In the genomic region with DNA sequence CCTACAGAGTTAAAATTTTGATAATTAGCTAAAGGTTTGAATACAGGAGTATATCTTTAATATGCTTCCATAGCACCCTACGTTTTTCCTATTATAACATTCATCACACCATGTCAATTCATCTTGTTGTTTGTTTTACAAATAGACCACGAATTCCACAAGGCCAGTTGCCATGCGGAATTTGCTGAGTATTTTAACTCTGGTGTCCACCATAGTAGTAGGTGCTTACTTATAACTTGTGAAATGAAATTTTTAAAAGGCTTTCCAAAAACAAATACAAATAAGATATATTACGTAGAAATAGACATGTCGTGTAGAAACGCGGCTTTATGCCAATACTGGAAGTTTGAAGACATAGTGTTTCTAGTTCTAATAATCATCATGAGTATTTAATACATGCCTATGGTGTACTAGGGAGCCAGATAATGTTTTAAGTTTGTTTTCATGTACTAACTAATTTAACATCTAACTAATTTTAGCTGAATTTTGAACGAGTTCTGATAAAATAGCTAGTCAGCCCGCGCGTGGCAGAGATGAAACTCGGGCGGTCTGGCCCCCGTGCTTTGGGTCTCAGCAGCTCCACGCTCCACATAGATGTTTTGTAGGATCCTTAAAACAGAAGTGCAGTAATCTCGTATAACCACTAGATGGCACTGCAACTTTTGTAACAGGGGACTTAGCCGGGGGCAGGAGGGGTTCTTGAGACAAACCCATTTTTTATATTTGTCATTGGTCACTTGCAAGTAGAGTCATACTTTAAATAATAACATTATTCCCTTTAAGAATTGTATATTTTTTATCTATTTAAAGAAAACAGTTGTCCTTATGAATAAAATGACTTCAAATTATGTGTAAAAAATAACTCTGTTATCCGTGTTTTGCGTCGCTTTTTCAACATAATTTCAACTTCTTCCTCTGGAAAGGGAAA, we compare ENCODE assay signal across 9 cellular contexts. TPM values are rescaled to one million over a fixed set of nuclear protein-coding genes. Genes with fewer than 3 reads are reported as not detected.
A peak's percentile ranks its signal among the peaks of the same experiment; 100 is the strongest.
DNase-seq lines count a peak whose midpoint lies in the region; ATAC-seq and TF ChIP-seq lines count a peak whose summit lies in the region.
"Had no signal": no experiment of that assay in that cellular context is flagged by ENCODE, and none has a peak within 500 bp of the region (broad histone marks: within the 10 kb centered on the region; RNA-seq: fewer than 3 reads in every experiment).

No MANE protein-coding gene starts in this region.

- no peaks in the 10 kb centered on the region for H3K27me3 ChIP-seq in CD8-positive, alpha-beta memory T cell (ENCODE audit: insufficient read depth, low read length, poor library complexity, severe bottlenecking)
- no peaks in the 10 kb centered on the region for H3K27me3 ChIP-seq in NT2/D1 (ENCODE audit: insufficient read depth, insufficient read length)
- H3K27me3 ChIP-seq in neural progenitor cell = no peaks in the 10 kb centered on the region

- no peaks in the 10 kb centered on the region for H3K9me3 ChIP-seq in CD8-positive, alpha-beta memory T cell (ENCODE audit: low read length)
- peaks cover 4% of the 10 kb centered on the region; the same call in 1 of the 2 replicates for H3K9me3 ChIP-seq in NT2/D1 (ENCODE audit: insufficient read depth, low read length)
- H3K9me3 ChIP-seq in neural progenitor cell (ENCODE audit: low read depth) = no peaks in the 10 kb centered on the region

- peak; percentile 92 for TF ChIP-seq CTCF in neural progenitor cell (IDR thresholded peaks at IDR 0.05)

- peaks cover 47 to 54% (median 54%) of the 10 kb centered on the region in 3 donors for H3K4me1 Mint-ChIP-seq in CD8-positive, alpha-beta memory T cell
- H3K4me1 Mint-ChIP-seq in neural progenitor cell = no peaks in the 10 kb centered on the region

- POLR2A ChIA-PET in CD8-positive, alpha-beta memory T cell (lab: Charles Lee) = interaction anchor here (0.6 to 2.5 kb wide), 7 partner anchors 9 to 64 kb away, joined by 3 to 15 read pairs (median 5); a partner anchor contains a TSS

- no peaks in the 10 kb centered on the region for H4K20me1 ChIP-seq in neural progenitor cell (ENCODE audit: low read depth)

- no peaks in the 10 kb centered on the region for H3F3A ChIP-seq in neural progenitor cell (ENCODE audit: low read depth)

- H3K4me2 ChIP-seq in neural progenitor cell = peak overlapping the region; percentile 52

- peak; percentile 26 to 75 (median 65) for DNase-seq in CD8-positive, alpha-beta memory T cell
- peak in 43 of 76 experiments; percentile 1 to 73 (median 34) for DNase-seq in HUDEP-2 (lab: John Stamatoyannopoulos, UW; ENCODE audit: unreplicated experiment in 76 of 76)
- peak; percentile 80 for DNase-seq in NT2/D1 (ENCODE audit: low read depth, low spot score)
- peak; percentile 58 to 68 for DNase-seq in activated T-cell treated with anti-CD3 and anti-CD28 coated beads, Interleukin-2, amount 50 U/mL, for 48 hours
- DNase-seq in fibroblast of the conjunctiva (ENCODE audit: low read depth) = peak; percentile 38
- peak; percentile 79 for DNase-seq in neural progenitor cell (ENCODE audit: low spot score)

- H3K27ac ChIP-seq in CD8-positive, alpha-beta memory T cell (ENCODE audit: low read depth, low read length) = no peak overlapping the region
- no peak overlapping the region for H3K27ac ChIP-seq in neural progenitor cell

- H3K4me3 Mint-ChIP-seq in CD8-positive, alpha-beta memory T cell = peak overlapping the region; percentile 28 to 74 (median 66)
- no peak overlapping the region for H3K4me3 Mint-ChIP-seq in neural progenitor cell

- H3K9me3 Mint-ChIP-seq in CD8-positive, alpha-beta memory T cell = no peaks in the 10 kb centered on the region
- no peaks in the 10 kb centered on the region for H3K9me3 Mint-ChIP-seq in neural progenitor cell

- CTCF ChIA-PET in CD8-positive, alpha-beta memory T cell (lab: Charles Lee) = interaction anchor here (0.6 to 19.4 kb wide), 35 partner anchors 8 to 485 kb away, joined by 3 to 359 read pairs (median 5); a partner anchor contains a TSS

- no peaks in the 10 kb centered on the region for H3K79me2 ChIP-seq in neural progenitor cell (ENCODE audit: low read depth)

- H2AFZ ChIP-seq in neural progenitor cell (replicated peaks) = no peak overlapping the region

- no peak overlapping the region for H3K4me3 ChIP-seq in CD8-positive, alpha-beta memory T cell (ENCODE audit: low read length)
- no peak overlapping the region for H3K4me3 ChIP-seq in NT2/D1 (ENCODE audit: insufficient read length, low read depth)
- H3K4me3 ChIP-seq in neural progenitor cell = no peak overlapping the region

- H3K27ac Mint-ChIP-seq in CD8-positive, alpha-beta memory T cell = peak overlapping the region in 6 of 8 donors; percentile 11 to 88 (median 58)
- no peak overlapping the region for H3K27ac Mint-ChIP-seq in neural progenitor cell

- peaks cover 27 to 37% (median 27%) of the 10 kb centered on the region in 3 donors for H3K36me3 Mint-ChIP-seq in CD8-positive, alpha-beta memory T cell
- H3K36me3 Mint-ChIP-seq in neural progenitor cell = no peaks in the 10 kb centered on the region

- ATAC-seq in GM19324 (IDR thresholded peaks at IDR 0.05; ENCODE audit: low FRiP score, unreplicated experiment) (peak; percentile 51), HG02623 (IDR thresholded peaks at IDR 0.05; ENCODE audit: unreplicated experiment) (no peak)

- peaks cover 49% of the 10 kb centered on the region for H3K4me1 ChIP-seq in CD8-positive, alpha-beta memory T cell (ENCODE audit: insufficient read depth, low read length)
- H3K4me1 ChIP-seq in NT2/D1 (ENCODE audit: insufficient read depth, insufficient read length) (no peaks in the 10 kb centered on the region), neural progenitor cell (no peaks in the 10 kb centered on the region)

- H3K9ac ChIP-seq in NT2/D1 (ENCODE audit: insufficient read length, low read depth) = no peak overlapping the region
- no peak overlapping the region for H3K9ac ChIP-seq in neural progenitor cell

- H3K27me3 Mint-ChIP-seq in CD8-positive, alpha-beta memory T cell = peaks cover 0 to 2% of the 10 kb centered on the region in 2 donors
- no peaks in the 10 kb centered on the region for H3K27me3 Mint-ChIP-seq in neural progenitor cell (ENCODE audit: insufficient read depth, low read depth)

- peaks cover 33% of the 10 kb centered on the region for H3K36me3 ChIP-seq in CD8-positive, alpha-beta memory T cell (ENCODE audit: insufficient read depth, low read length)
- no peaks in the 10 kb centered on the region for H3K36me3 ChIP-seq in NT2/D1 (ENCODE audit: insufficient read depth, insufficient read length, low read length)
- no peaks in the 10 kb centered on the region for H3K36me3 ChIP-seq in neural progenitor cell

RNA-seq across cellular contexts. Expression of a gene that starts 10.2 kb away (rescaled TPM):
- 10 to 100 TPM; 66.8 to 67.1 TPM for total RNA-seq in CD8-positive, alpha-beta memory T cell
- 253 TPM for polyA plus RNA-seq in CD8-positive, alpha-beta memory T cell
- total RNA-seq in neural progenitor cell (ENCODE audit: low replicate concordance) = not detected in 2 replicates

RNA-seq across cellular contexts. Expression of a gene that starts 17.6 kb away (rescaled TPM):
- total RNA-seq in CD8-positive, alpha-beta memory T cell = 1 to 10 TPM; 3.6 to 4.7 TPM
- polyA plus RNA-seq in CD8-positive, alpha-beta memory T cell = 14.3 TPM
- total RNA-seq in neural progenitor cell (ENCODE audit: low replicate concordance) = not detected in 2 replicates
- total RNA-seq: urinary bladder had no signal

Comparison
In these comparisons a context has a peak if more than half of its experiments do, and no peak if none do; other contexts are left out.
1. RNA of a gene that starts 10.2 kb away (total RNA-seq): 66.8 to 67.1 TPM in CD8-positive, alpha-beta memory T cell; not detected in neural progenitor cell; every median in the first group is over 10 times any median in the second.
2. Peak in every context shown above with its lines, with median percentiles within 50 percentile points of each other: DNase-seq.